In genomic region chr18:22977847-22978701, GRCh38 we compare ENCODE assay signal across 9 cellular contexts. TPM values are rescaled to one million over a fixed set of nuclear protein-coding genes. Genes with fewer than 3 reads are reported as not detected.
DNase-seq lines count a peak whose midpoint lies in the region; ATAC-seq, FAIRE-seq and TF ChIP-seq lines count a peak whose summit lies in the region.
"Had no signal": no experiment of that assay in that cellular context is flagged by ENCODE, and none has a peak within 500 bp of the region (broad histone marks: within the 10 kb centered on the region; RNA-seq: fewer than 3 reads in every experiment).

No MANE protein-coding gene starts in this region.

- peak; percentile 96 for FAIRE-seq in RCC 7860 (lab: Jason Lieb, UNC)

- POLR2A ChIA-PET in activated CD4-positive, alpha-beta T cell treated with anti-CD3 and anti-CD28 coated beads, Interleukin-2, amount 10 ng/mL, durations not matched to agents 7 days and 5 days (lab: Charles Lee), result interaction anchor here (1.0 kb wide), 1 partner anchor 165 kb away, joined by 3 read pairs; no protein-coding TSS in a partner anchor

- peaks cover 12% of the 10 kb centered on the region for H3K4me1 Mint-ChIP-seq in activated CD4-positive, alpha-beta T cell treated with anti-CD3 and anti-CD28 coated beads, Interleukin-2, amount 10 ng/mL, durations not matched to agents 7 days and 5 days

- H3K36me3 Mint-ChIP-seq in activated CD4-positive, alpha-beta T cell treated with anti-CD3 and anti-CD28 coated beads, Interleukin-2, amount 10 ng/mL, durations not matched to agents 7 days and 5 days (ENCODE audit: low read depth), result peaks cover 32% of the 10 kb centered on the region

- no peaks in the 10 kb centered on the region for H3K27me3 Mint-ChIP-seq in activated CD4-positive, alpha-beta T cell treated with anti-CD3 and anti-CD28 coated beads, Interleukin-2, amount 10 ng/mL, durations not matched to agents 7 days and 5 days

- H3K9me3 Mint-ChIP-seq in activated CD4-positive, alpha-beta T cell treated with anti-CD3 and anti-CD28 coated beads, Interleukin-2, amount 10 ng/mL, durations not matched to agents 7 days and 5 days, result no peaks in the 10 kb centered on the region

- no peak for DNase-seq in activated CD4-positive, alpha-beta T cell treated with anti-CD3 and anti-CD28 coated beads, Interleukin-2, amount 10 ng/mL, durations not matched to agents 7 days and 5 days
- no peak for DNase-seq in activated CD4-positive, alpha-beta T cell treated with anti-CD3 and anti-CD28 coated beads, Interleukin-2, amount 50 U/mL, for 1 hour
- DNase-seq in RCC 7860 (ENCODE audit: low spot score) (peak; percentile 78), fibroblast of mammary gland (ENCODE audit: low read depth) (peak; percentile 91), smooth muscle cell of the brain vasculature (ENCODE audit: low read depth, low spot score) (peak; percentile 10), hippocampal formation (lab: John Stamatoyannopoulos, UW) (no peak), anterior cingulate cortex (lab: John Stamatoyannopoulos, UW) (no peak)
- DNase-seq: NCI-H2081 had no signal

- no peak overlapping the region for H3K4me3 Mint-ChIP-seq in activated CD4-positive, alpha-beta T cell treated with anti-CD3 and anti-CD28 coated beads, Interleukin-2, amount 10 ng/mL, durations not matched to agents 7 days and 5 days

- H3K27ac Mint-ChIP-seq in activated CD4-positive, alpha-beta T cell treated with anti-CD3 and anti-CD28 coated beads, Interleukin-2, amount 10 ng/mL, durations not matched to agents 7 days and 5 days, result peak overlapping the region; percentile 50

- H3K4me3 ChIP-seq in fibroblast of mammary gland (ENCODE audit: control insufficient read depth, low read depth, low read length), result no peak overlapping the region

- no peak for ATAC-seq in HG03571 (IDR thresholded peaks at IDR 0.05; ENCODE audit: unreplicated experiment)

- CTCF ChIA-PET in activated CD4-positive, alpha-beta T cell treated with anti-CD3 and anti-CD28 coated beads, Interleukin-2, amount 10 ng/mL, durations not matched to agents 7 days and 5 days (lab: Charles Lee), result interaction anchor here (0.6 to 1.3 kb wide), 3 partner anchors 13 to 26 kb away, joined by 3 to 4 read pairs (median 4); no protein-coding TSS in a partner anchor

- TF ChIP-seq CTCF in fibroblast of mammary gland (conservative IDR thresholded peaks at IDR 0.05; ENCODE audit: control insufficient read depth, insufficient read depth, low read depth, low read length), result no peak

RNA-seq across cellular contexts. Expression of gene RBBP8, which starts 44.9 kb away (rescaled TPM):
- total RNA-seq in activated CD4-positive, alpha-beta T cell treated with anti-CD3 and anti-CD28 coated beads, Interleukin-2, amount 10 ng/mL, durations not matched to agents 7 days and 5 days, result 10 to 100 TPM; 63.3 to 66.2 TPM

Comparison
In these comparisons a context has a peak if more than half of its experiments do, and no peak if none do; other contexts are left out.
1. DNase-seq: peak in RCC 7860 (single experiment), fibroblast of mammary gland (single experiment) and smooth muscle cell of the brain vasculature (single experiment); none in activated CD4-positive, alpha-beta T cell treated with anti-CD3 and anti-CD28 coated beads, Interleukin-2, amount 10 ng/mL, durations not matched to agents 7 days and 5 days (single experiment), activated CD4-positive, alpha-beta T cell treated with anti-CD3 and anti-CD28 coated beads, Interleukin-2, amount 50 U/mL, for 1 hour (single experiment), hippocampal formation (0 of 2) and anterior cingulate cortex (0 of 58).